ENCODE assay signal across 13 cellular contexts in the genomic region with DNA sequence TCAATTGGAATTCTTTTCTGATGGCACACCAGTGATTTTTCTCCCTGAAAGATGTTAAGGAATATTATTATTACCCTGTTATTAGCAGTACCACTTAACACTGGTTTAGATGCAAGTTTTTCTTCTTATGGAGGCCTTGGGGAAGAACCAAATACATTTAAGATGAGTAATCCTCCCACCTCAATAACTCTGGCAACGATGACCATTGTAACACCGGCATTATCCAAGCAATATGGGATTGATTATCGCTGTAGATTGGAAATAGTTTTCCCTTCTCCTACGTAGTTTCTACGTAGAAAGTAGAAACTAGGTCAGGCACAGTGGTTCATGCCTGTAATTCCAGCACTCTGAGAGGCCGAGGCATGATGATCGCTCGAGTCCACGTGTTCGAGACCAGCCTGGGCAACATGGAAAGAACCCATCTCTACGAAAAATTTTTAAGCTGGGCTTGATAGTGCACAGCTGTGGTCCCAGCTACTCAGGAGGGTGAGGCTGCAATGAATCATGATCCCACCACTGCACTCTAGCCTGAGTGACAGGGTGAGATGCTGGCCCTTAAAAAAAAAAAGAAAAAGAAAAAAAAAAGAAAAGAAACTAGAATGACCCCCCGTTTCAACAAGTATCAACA. TPM values are rescaled to one million over a fixed set of nuclear protein-coding genes. Genes with fewer than 3 reads are reported as not detected.
DNase-seq lines count a peak whose midpoint lies in the region; ATAC-seq, FAIRE-seq and TF ChIP-seq lines count a peak whose summit lies in the region.
"Had no signal": no experiment of that assay in that cellular context is flagged by ENCODE, and none has a peak within 500 bp of the region (broad histone marks: within the 10 kb centered on the region; RNA-seq: fewer than 3 reads in every experiment).

No MANE protein-coding gene starts in this region.

- no peaks in the 10 kb centered on the region for H3K9me2 ChIP-seq in OCI-LY7 (ENCODE audit: insufficient read depth, low read length)

- TF ChIP-seq CTCF in IMR-90 (conservative IDR thresholded peaks at IDR 0.05; ENCODE audit: low read depth, low read length) (no peak), bronchial epithelial cell (IDR thresholded peaks at IDR 0.05; ENCODE audit: insufficient read depth, low read length, severe bottlenecking) (no peak), OCI-LY7 (conservative IDR thresholded peaks at IDR 0.05; ENCODE audit: low read length) (no peak), tibial nerve (IDR thresholded peaks at IDR 0.05) (no peak)

- no peaks in the 10 kb centered on the region for H3K27me3 ChIP-seq in ACC112 (ENCODE audit: insufficient read depth, low read length)
- no peaks in the 10 kb centered on the region for H3K27me3 ChIP-seq in IMR-90 (ENCODE audit: control insufficient read depth, insufficient read depth, low read length)
- H3K27me3 ChIP-seq in bronchial epithelial cell (ENCODE audit: control insufficient read depth, insufficient read depth, low read length), result no peaks in the 10 kb centered on the region
- H3K27me3 ChIP-seq in muscle layer of colon (ENCODE audit: control insufficient read depth in 1 of 2, insufficient read depth in 2 of 2, low read length in 2 of 2), result no peaks in the 10 kb centered on the region
- H3K27me3 ChIP-seq in naive thymus-derived CD4-positive, alpha-beta T cell (ENCODE audit: control insufficient read depth in 2 of 2, insufficient read depth in 2 of 2, low read length in 2 of 2), result no peaks in the 10 kb centered on the region
- H3K27me3 ChIP-seq in tibial nerve, result no peaks in the 10 kb centered on the region

- peak overlapping the region; percentile 25 for H2AK9ac ChIP-seq in IMR-90 (replicated peaks; ENCODE audit: low read depth, low read length, poor library complexity)

- POLR2A ChIA-PET in IMR-90 (lab: Charles Lee; ENCODE audit: unreplicated experiment), result interaction anchor here (0.6 kb wide), 1 partner anchor 160 kb away, joined by 11 read pairs; no protein-coding TSS in a partner anchor
- POLR2A ChIA-PET in naive thymus-derived CD4-positive, alpha-beta T cell (lab: Charles Lee), result no interaction called here
- POLR2A ChIA-PET in OCI-LY7 (lab: Charles Lee), result no interaction called here

- no peak for FAIRE-seq in bronchial epithelial cell (lab: Jason Lieb, UNC)

- ATAC-seq in IMR-90 (ENCODE audit: low read depth), result peak; percentile 30; the same call in 1 of the 2 replicates
- ATAC-seq in naive thymus-derived CD4-positive, alpha-beta T cell, result no peak

- no peak overlapping the region for H3K18ac ChIP-seq in IMR-90 (ENCODE audit: low read depth, low read length)

- 0 out of 2 replicates have a peak overlapping the region, but pooled peaks have one; percentile 3 for H2AK5ac ChIP-seq in IMR-90 (ENCODE audit: low read depth, low read length)

- H3K4me1 ChIP-seq in ACC112 (ENCODE audit: control insufficient read depth, insufficient read depth, low read length, unreplicated experiment) (peaks cover 11% of the 10 kb centered on the region), IMR-90 (ENCODE audit: control insufficient read depth, insufficient read depth, low read length) (peaks cover 9% of the 10 kb centered on the region), muscle layer of colon (ENCODE audit: insufficient read depth, low read length) (peaks cover 41% of the 10 kb centered on the region), OCI-LY7 (ENCODE audit: insufficient read depth, low read length, poor library complexity, severe bottlenecking) (no peaks in the 10 kb centered on the region), tibial nerve (peaks cover 0 to 25% (median 15%) of the 10 kb centered on the region in 4 donors)
- no peaks in the 10 kb centered on the region for H3K4me1 ChIP-seq in naive thymus-derived CD4-positive, alpha-beta T cell (ENCODE audit: control insufficient read depth in 2 of 2, insufficient read depth in 2 of 2, low read length in 2 of 2)

- intact Hi-C loops in IMR-90 (cut with micrococcal nuclease) (no loop called here), OCI-LY7 (cut with micrococcal nuclease; ENCODE audit: unreplicated experiment) (no loop called here)
- intact Hi-C loops in naive thymus-derived CD4-positive, alpha-beta T cell (cut with micrococcal nuclease), result no loop called here

- H2AFZ ChIP-seq in ACC112 (ENCODE audit: low read length, unreplicated experiment), result no peak overlapping the region
- H2AFZ ChIP-seq in IMR-90 (replicated peaks; ENCODE audit: low read length, poor library complexity), result no peak overlapping the region
- H2AFZ ChIP-seq in OCI-LY7 (ENCODE audit: low read length), result no peak overlapping the region

- H4K20me1 ChIP-seq in IMR-90 (ENCODE audit: insufficient read depth, low read length) (peaks cover 63% of the 10 kb centered on the region), OCI-LY7 (ENCODE audit: insufficient read depth, low read length) (0 out of 2 replicates have a peak, but pooled peaks cover 4% of the 10 kb centered on the region)

- H3K4ac ChIP-seq in IMR-90 (ENCODE audit: low read depth, low read length), result no peak overlapping the region

- no peak overlapping the region for H4K91ac ChIP-seq in IMR-90 (ENCODE audit: insufficient read depth, low read depth, low read length)

- no peak overlapping the region for H4K5ac ChIP-seq in IMR-90 (ENCODE audit: low read depth, low read length)

- no peaks in the 10 kb centered on the region for H3K9me3 ChIP-seq in IMR-90 (ENCODE audit: control insufficient read depth, insufficient read depth, low read length)
- H3K9me3 ChIP-seq in muscle layer of colon (ENCODE audit: low read length), result no peaks in the 10 kb centered on the region
- H3K9me3 ChIP-seq in naive thymus-derived CD4-positive, alpha-beta T cell (ENCODE audit: control insufficient read depth in 2 of 3, low read length in 3 of 3), result no peaks in the 10 kb centered on the region
- no peaks in the 10 kb centered on the region for H3K9me3 ChIP-seq in OCI-LY7 (ENCODE audit: low read length)
- H3K9me3 ChIP-seq in tibial nerve, result no peaks in the 10 kb centered on the region

- H3K9ac ChIP-seq in IMR-90 (ENCODE audit: low read depth, low read length) (no peak overlapping the region), muscle layer of colon (ENCODE audit: low read length) (no peak overlapping the region)

- H3K27ac Mint-ChIP-seq in naive thymus-derived CD4-positive, alpha-beta T cell, result peak overlapping the region in 1 of 9 donors; percentile 77
- H3K27ac Mint-ChIP-seq: activated naive CD8-positive, alpha-beta T cell treated with anti-CD3 and anti-CD28 coated beads, Interleukin-2, amount 10 ng/mL, durations not matched to agents 7 days and 5 days had no signal

- CTCF ChIA-PET in IMR-90 (lab: Yijun Ruan, JAX) (no interaction called here), OCI-LY7 (lab: Charles Lee; ENCODE audit: unreplicated experiment) (no interaction called here)
- CTCF ChIA-PET in naive thymus-derived CD4-positive, alpha-beta T cell (lab: Charles Lee), result no interaction called here

- BruUV-seq in IMR-90 (replicated peaks; lab: Mats Ljungman, UMichigan) (no TSS peak), OCI-LY7 (replicated peaks; lab: Mats Ljungman, UMichigan) (no TSS peak)

- no peak for TF ChIP-seq RAD21 in IMR-90 (IDR thresholded peaks at IDR 0.05; ENCODE audit: low read length)

- H3K4me3 ChIP-seq in ACC112 (ENCODE audit: low read depth, low read length), result no peak overlapping the region
- H3K4me3 ChIP-seq in IMR-90 (ENCODE audit: insufficient read depth, low read depth, low read length), result no peak overlapping the region
- H3K4me3 ChIP-seq in bronchial epithelial cell (ENCODE audit: low read depth, low read length), result no peak overlapping the region
- H3K4me3 ChIP-seq in muscle layer of colon (ENCODE audit: low read depth in 1 of 2, low read length in 2 of 2), result no peak overlapping the region
- no peak overlapping the region for H3K4me3 ChIP-seq in naive thymus-derived CD4-positive, alpha-beta T cell (ENCODE audit: low read length)
- H3K4me3 ChIP-seq in OCI-LY7 (ENCODE audit: low read depth, low read length, poor library complexity, severe bottlenecking), result no peak overlapping the region
- no peak overlapping the region for H3K4me3 ChIP-seq in tibial nerve

- H2BK15ac ChIP-seq in IMR-90 (ENCODE audit: low read depth, low read length), result no peak overlapping the region

- no peaks in the 10 kb centered on the region for H3K36me3 ChIP-seq in ACC112 (ENCODE audit: insufficient read depth, low read length)
- peaks cover 5% of the 10 kb centered on the region for H3K36me3 ChIP-seq in IMR-90 (ENCODE audit: control insufficient read depth, insufficient read depth, low read length)
- peaks cover 3% of the 10 kb centered on the region for H3K36me3 ChIP-seq in bronchial epithelial cell (ENCODE audit: control insufficient read depth, insufficient read depth, low read length)
- no peaks in the 10 kb centered on the region for H3K36me3 ChIP-seq in muscle layer of colon (ENCODE audit: insufficient read depth, low read length)
- peaks cover 0 to 4% (median 0%) of the 10 kb centered on the region in 3 experiments for H3K36me3 ChIP-seq in naive thymus-derived CD4-positive, alpha-beta T cell (ENCODE audit: control insufficient read depth in 2 of 3, insufficient read depth in 3 of 3, low read length in 3 of 3)
- H3K36me3 ChIP-seq in OCI-LY7 (ENCODE audit: insufficient read depth, low read length), result peaks cover 4% of the 10 kb centered on the region
- H3K36me3 ChIP-seq in tibial nerve, result no peaks in the 10 kb centered on the region

- H3K14ac ChIP-seq in IMR-90 (replicated peaks; ENCODE audit: low read depth, low read length), result peak overlapping the region; percentile 25; the same call in 1 of the 2 replicates

- no peaks in the 10 kb centered on the region for H3K27me3 Mint-ChIP-seq in naive thymus-derived CD4-positive, alpha-beta T cell
- H3K27me3 Mint-ChIP-seq: activated naive CD8-positive, alpha-beta T cell treated with anti-CD3 and anti-CD28 coated beads, Interleukin-2, amount 10 ng/mL, durations not matched to agents 7 days and 5 days; stimulated activated naive CD8-positive, alpha-beta T cell treated with anti-CD3 and anti-CD28 coated beads, Interleukin-15, amount 100 ng/mL, for 72 hours had no signal

- peaks cover 31% of the 10 kb centered on the region for H3K9me1 ChIP-seq in IMR-90 (ENCODE audit: insufficient read depth, low read length)

- dilution Hi-C loops in IMR-90 (cut with HindIII; ENCODE audit: low sequenced_read_pairs, unreplicated experiment), result no loop called here

- peaks cover 56% of the 10 kb centered on the region for H3K79me2 ChIP-seq in ACC112 (ENCODE audit: control insufficient read depth, insufficient read depth, low read length, unreplicated experiment)
- H3K79me2 ChIP-seq in OCI-LY7 (ENCODE audit: insufficient read depth, low read depth, low read length), result no peaks in the 10 kb centered on the region

- TF ChIP-seq EP300 in tibial nerve (IDR thresholded peaks at IDR 0.05), result no peak

- H3K79me1 ChIP-seq in IMR-90 (ENCODE audit: low read depth in 1 of 2, low read length in 2 of 2), result peaks cover 41 to 80% of the 10 kb centered on the region in 2 experiments

- in situ Hi-C loops in IMR-90 (cut with MboI; ENCODE audit: low sequenced_read_pairs), result no loop called here

- WGBS in IMR-90 (ENCODE audit: extremely low coverage in 2 of 2, insufficient read length in 1 of 2), 2 experiments, result 90% methylated on average over 7 of the region's 12 CpGs; no CpG with 5 or more reads in 1 of the 2 experiments
- 77 to 81% methylated on average over 12 of the region's 12 CpGs for WGBS in tibial nerve, 2 donors

- no peak overlapping the region for H3K23ac ChIP-seq in IMR-90 (ENCODE audit: low read depth, low read length)

- no peak overlapping the region for H4K8ac ChIP-seq in IMR-90 (ENCODE audit: low read depth in 2 of 2, low read length in 2 of 2)

- no peak overlapping the region for H2BK5ac ChIP-seq in IMR-90 (ENCODE audit: low read depth, low read length, poor library complexity, severe bottlenecking)

- peak; percentile 86 for DNase-seq in IMR-90
- peak; percentile 61 for DNase-seq in bronchial epithelial cell (ENCODE audit: low read depth)
- no peak for DNase-seq in naive thymus-derived CD4-positive, alpha-beta T cell
- DNase-seq in OCI-LY7 (ENCODE audit: low spot score), result no peak
- no peak for DNase-seq in RPMI8226
- DNase-seq in tibial nerve (ENCODE audit: low spot score in 2 of 2), result no peak
- DNase-seq: activated naive CD8-positive, alpha-beta T cell treated with anti-CD3 and anti-CD28 coated beads, Interleukin-2, amount 10 ng/mL, durations not matched to agents 7 days and 5 days; effector memory CD4-positive, alpha-beta T cell; NCI-H1048; NCI-H748 treated with DMSO at 0.1 percent for 48 hours; stimulated activated naive CD8-positive, alpha-beta T cell treated with anti-CD3 and anti-CD28 coated beads, Interleukin-15, amount 100 ng/mL, for 72 hours had no signal

- no peak overlapping the region for H2BK20ac ChIP-seq in IMR-90 (ENCODE audit: low read depth, low read length)

- H3K4me2 ChIP-seq in IMR-90 (ENCODE audit: low read depth, low read length), result no peak overlapping the region
- no peak overlapping the region for H3K4me2 ChIP-seq in OCI-LY7 (ENCODE audit: low read length)

- 0 out of 2 replicates have a peak overlapping the region, but pooled peaks have one; percentile 16 for H2BK120ac ChIP-seq in IMR-90 (ENCODE audit: low read depth, low read length)

- H3K4me1 Mint-ChIP-seq in naive thymus-derived CD4-positive, alpha-beta T cell, result peaks cover 23 to 65% (median 41%) of the 10 kb centered on the region in 7 donors

- H3K4me3 Mint-ChIP-seq in naive thymus-derived CD4-positive, alpha-beta T cell, result no peak overlapping the region
- H3K4me3 Mint-ChIP-seq: activated naive CD8-positive, alpha-beta T cell treated with anti-CD3 and anti-CD28 coated beads, Interleukin-2, amount 10 ng/mL, durations not matched to agents 7 days and 5 days; stimulated activated naive CD8-positive, alpha-beta T cell treated with anti-CD3 and anti-CD28 coated beads, Interleukin-15, amount 100 ng/mL, for 72 hours had no signal

- no peak overlapping the region for H3K56ac ChIP-seq in IMR-90 (ENCODE audit: extremely low read depth, insufficient read depth, low read length)

- H3K27ac ChIP-seq in ACC112 (ENCODE audit: low read depth, low read length), result peak overlapping the region; percentile 82
- H3K27ac ChIP-seq in IMR-90 (ENCODE audit: insufficient read depth, low read length), result no peak overlapping the region
- H3K27ac ChIP-seq in muscle layer of colon (ENCODE audit: low read depth, low read length), result peak overlapping the region; percentile 8
- no peak overlapping the region for H3K27ac ChIP-seq in naive thymus-derived CD4-positive, alpha-beta T cell (ENCODE audit: low read depth, low read length)
- H3K27ac ChIP-seq in OCI-LY7 (ENCODE audit: low read depth, low read length, poor library complexity, severe bottlenecking), result no peak overlapping the region
- H3K27ac ChIP-seq in tibial nerve, result no peak overlapping the region

- peaks cover 0 to 58% (median 20%) of the 10 kb centered on the region in 5 donors for H3K36me3 Mint-ChIP-seq in naive thymus-derived CD4-positive, alpha-beta T cell

- H3K9me3 Mint-ChIP-seq in naive thymus-derived CD4-positive, alpha-beta T cell, result peaks cover 0 to 6% (median 3%) of the 10 kb centered on the region in 11 donors

- TF ChIP-seq POLR2A in IMR-90 (IDR thresholded peaks at IDR 0.05; ENCODE audit: low read depth, low read length) (no peak), tibial nerve (IDR thresholded peaks at IDR 0.05) (no peak)

RNA-seq across cellular contexts. Expression of gene PACSIN2, which starts 45.5 kb away (rescaled TPM):
- total RNA-seq in IMR-90 (2012; rRNA removed) (98.0 and 118 TPM in 2 replicates), bronchial epithelial cell (49.8 and 68.9 TPM in 2 replicates), OCI-LY7 (2022) (38.5 and 41.7 TPM in 2 replicates), tibial nerve (10 to 100 TPM; 45.9 to 78.2 (median 59.0) TPM)
- 85.0 and 92.2 TPM in 2 replicates for polyA plus RNA-seq in IMR-90 (2012; rRNA removed)
- 72.9 and 85.4 TPM in 2 replicates for polyA plus RNA-seq in IMR-90 (2012; cell fraction: cytosol; rRNA removed)
- 56.7 and 72.6 TPM in 2 replicates for polyA plus RNA-seq in IMR-90 (2012; cell fraction: nucleus; rRNA removed; ENCODE audit: low replicate concordance)
- 10 to 100 TPM; 27.6 to 62.5 (median 38.1) TPM for total RNA-seq in naive thymus-derived CD4-positive, alpha-beta T cell
- polyA plus RNA-seq in naive thymus-derived CD4-positive, alpha-beta T cell, result 10 to 100 TPM; 26.6 to 36.3 TPM
- 25.4 and 29.6 TPM in 2 replicates for total RNA-seq in OCI-LY7 (2014; rRNA removed; shearing (Covaris generic))

Comparison
In these comparisons a context has a peak if more than half of its experiments do, and no peak if none do; other contexts are left out.
1. H3K27ac ChIP-seq: peak in ACC112 (single experiment) and muscle layer of colon (single experiment); none in IMR-90 (single experiment), naive thymus-derived CD4-positive, alpha-beta T cell (single experiment), OCI-LY7 (single experiment) and tibial nerve (0 of 4).
2. DNase-seq: peak in IMR-90 (single experiment) and bronchial epithelial cell (single experiment); none in naive thymus-derived CD4-positive, alpha-beta T cell (0 of 9), OCI-LY7 (single experiment), RPMI8226 (single experiment) and tibial nerve (0 of 2).